In genomic region chr7:133481676-133482075, GRCh38 we compare ENCODE assay signal across 12 cellular contexts.
A peak's percentile ranks its signal among the peaks of the same experiment; 100 is the strongest.
DNase-seq lines count a peak whose midpoint lies in the region; TF ChIP-seq lines count a peak whose summit lies in the region.
"Had no signal": no experiment of that assay in that cellular context is flagged by ENCODE, and none has a peak within 500 bp of the region (broad histone marks: within the 10 kb centered on the region; RNA-seq: fewer than 3 reads in every experiment).

No MANE protein-coding gene starts in this region.

- no peak overlapping the region for H3K4me3 ChIP-seq in MM.1S (ENCODE audit: low read length)
- H3K4me3 ChIP-seq in thyroid gland (replicated peaks in 1 of 3), result no peak overlapping the region
- H3K4me3 ChIP-seq: ascending aorta, psoas muscle had no signal

- POLR2A ChIA-PET in RWPE1 (lab: Yijun Ruan, JAX; ENCODE audit: low non-redundant PET), result no interaction called here

- H3K4me2 ChIP-seq in MM.1S (ENCODE audit: low read depth, low read length), result no peak overlapping the region

- TF ChIP-seq POLR2A in thyroid gland (IDR thresholded peaks at IDR 0.05), result no peak

- H3K9me3 ChIP-seq in MM.1S (replicated peaks; ENCODE audit: insufficient read depth, low read length), result no peaks in the 10 kb centered on the region
- H3K9me3 ChIP-seq in thyroid gland, result no peaks in the 10 kb centered on the region
- H3K9me3 ChIP-seq: ascending aorta, psoas muscle had no signal

- H3K36me3 ChIP-seq in MM.1S (replicated peaks; ENCODE audit: insufficient read depth, low read length), result 0 out of 2 replicates have a peak, but pooled peaks cover 5% of the 10 kb centered on the region
- no peaks in the 10 kb centered on the region for H3K36me3 ChIP-seq in thyroid gland

- H2AFZ ChIP-seq in MM.1S (ENCODE audit: low read length), result no peak overlapping the region

- H3K27me3 ChIP-seq in MM.1S (replicated peaks; ENCODE audit: insufficient read depth, low read length), result no peaks in the 10 kb centered on the region
- no peaks in the 10 kb centered on the region for H3K27me3 ChIP-seq in thyroid gland
- H3K27me3 ChIP-seq: ascending aorta had no signal

- peak; percentile 70 for DNase-seq in ACHN
- peak; percentile 91 for DNase-seq in Daoy (ENCODE audit: low read depth)
- DNase-seq in RWPE1 (ENCODE audit: low spot score), result peak; percentile 26
- peak; percentile 60 for DNase-seq in fibroblast of the conjunctiva (ENCODE audit: low read depth)
- no peak for DNase-seq in MM.1S
- DNase-seq in GM13976 (ENCODE audit: low spot score), result no peak
- DNase-seq in thyroid gland, result no peak
- no peak for DNase-seq in SKM-1 (lab: John Stamatoyannopoulos, UW; ENCODE audit: unreplicated experiment)
- DNase-seq: NCI-H2081, psoas muscle, T1000 had no signal

- no peak overlapping the region for H3K9ac ChIP-seq in MM.1S (ENCODE audit: low read length)

- no peaks in the 10 kb centered on the region for H3K79me2 ChIP-seq in MM.1S (ENCODE audit: low read length)

- H4K20me1 ChIP-seq in MM.1S (ENCODE audit: insufficient read depth, low read length), result no peaks in the 10 kb centered on the region

- H3K27ac ChIP-seq in RWPE1 (no peak overlapping the region), MM.1S (ENCODE audit: low read length) (no peak overlapping the region), thyroid gland (no peak overlapping the region)
- H3K27ac ChIP-seq: ascending aorta, psoas muscle had no signal

- in situ Hi-C loops in ACHN (cut with HindIII; ENCODE audit: low pct_ligation_motif_present, low pct_unique_long_range_greater_than_20kb, low sequenced_read_pairs) (no loop called here), GM13976 (cut with MboI; ENCODE audit: low sequenced_read_pairs, unreplicated experiment) (no loop called here)

- H3F3A ChIP-seq in MM.1S (ENCODE audit: insufficient read depth, low read length), result no peaks in the 10 kb centered on the region

- CTCF ChIA-PET in RWPE1 (lab: Yijun Ruan, JAX), result no interaction called here

- intact Hi-C loops in thyroid gland (cut with DNase I), result no loop called here

- H3K9me2 ChIP-seq in MM.1S (replicated peaks; ENCODE audit: insufficient read depth, low read length), result no peaks in the 10 kb centered on the region

- H3K4me1 ChIP-seq in MM.1S (ENCODE audit: low read length), result no peaks in the 10 kb centered on the region
- H3K4me1 ChIP-seq in thyroid gland, result no peaks in the 10 kb centered on the region
- H3K4me1 ChIP-seq: ascending aorta had no signal

- WGBS in thyroid gland, 2 donors, result 85 to 86% methylated on average over 3 of the region's 3 CpGs

- TF ChIP-seq CTCF in RWPE1 (conservative IDR thresholded peaks at IDR 0.05; ENCODE audit: low read depth) (no peak), MM.1S (IDR thresholded peaks at IDR 0.05; ENCODE audit: low read length) (no peak), GM13976 (IDR thresholded peaks at IDR 0.05; ENCODE audit: borderline replicate concordance, control extremely low read depth, extremely low read depth, insufficient read depth, missing control alignments) (no peak), thyroid gland (IDR thresholded peaks at IDR 0.05) (no peak)

Comparison
In these comparisons a context has a peak if more than half of its experiments do, and no peak if none do; other contexts are left out.
1. DNase-seq: peak in ACHN (single experiment), Daoy (single experiment), RWPE1 (single experiment) and fibroblast of the conjunctiva (single experiment); none in MM.1S (single experiment), GM13976 (single experiment), thyroid gland (0 of 2) and SKM-1 (single experiment).